Comparison of ENCODE assay signal across 16 cellular contexts in the genomic region with DNA sequence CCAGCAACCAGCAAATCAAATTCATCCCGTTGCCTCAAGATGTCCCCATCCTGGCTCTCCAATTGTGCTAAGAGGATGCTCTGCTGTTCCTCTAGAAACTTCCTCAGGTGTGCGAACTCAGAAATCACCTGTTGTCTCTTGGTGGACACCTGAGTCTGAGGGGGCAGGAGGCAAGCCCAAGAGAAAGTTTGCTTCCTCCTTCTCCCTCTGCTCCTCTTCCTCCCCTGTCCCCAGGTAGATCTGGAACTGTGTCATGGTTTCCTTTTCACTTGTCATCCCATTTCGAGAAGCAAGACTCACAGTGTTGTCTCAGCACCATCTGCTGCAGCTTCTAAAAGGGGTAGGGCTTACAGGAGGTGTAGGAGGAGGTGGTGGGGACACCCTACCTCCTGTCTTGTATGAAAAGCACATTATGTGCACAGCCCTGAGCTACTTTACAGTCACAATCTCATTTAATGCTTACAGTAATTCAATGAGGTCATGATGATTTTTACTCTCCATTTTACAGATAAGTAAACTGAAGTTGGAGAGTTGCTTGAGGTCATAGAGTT. TPM values are rescaled to one million over a fixed set of nuclear protein-coding genes. Genes with fewer than 3 reads are reported as not detected.
"Had no signal": no experiment of that assay in that cellular context is flagged by ENCODE, and none has a peak within 500 bp of the region (broad histone marks: within the 10 kb centered on the region; RNA-seq: fewer than 3 reads in every experiment).

No MANE protein-coding gene starts in this region.

- H3K4me1 ChIP-seq: psoas muscle had no signal

- H3K36me3 ChIP-seq: gastroesophageal sphincter, spleen, stomach had no signal

- H3K9me3 ChIP-seq: gastroesophageal sphincter, psoas muscle, spleen, stomach had no signal

- DNase-seq: activated B cell treated with CpG ODN at 0.5 μM for 24 hours; activated naive CD4-positive, alpha-beta T cell treated with anti-CD3 and anti-CD28 coated beads, Interleukin-2, amount 10 ng/mL, durations not matched to agents 7 days and 5 days; activated T-cell treated with anti-CD3 and anti-CD28 coated beads, Interleukin-2, amount 50 U/mL, for 24 hours; cortex of kidney; effector CD8-positive, alpha-beta T cell; kidney; left ventricle myocardium superior; mesenchymal stem cell; psoas muscle; spleen; stimulated activated CD4-positive, alpha-beta T cell treated with anti-CD3 and anti-CD28 coated beads, Interleukin-2, amount 100 ng/mL, for 48 hours; stimulated activated CD8-positive, alpha-beta memory T cell treated with anti-CD3 and anti-CD28 coated beads, Interleukin-4, amount 100 ng/mL, for 48 hours; stomach; T-helper 17 cell had no signal

- H3K4me3 ChIP-seq: gastroesophageal sphincter, psoas muscle, spleen, stomach had no signal

- H3K27ac ChIP-seq: gastroesophageal sphincter, psoas muscle, spleen, stomach had no signal

RNA-seq across cellular contexts. Expression of gene TRIM10, which starts 2.5 kb away (rescaled TPM):
- polyA plus RNA-seq: neural cell, psoas muscle, stomach had no signal

RNA-seq across cellular contexts. Expression of gene TRIM15, which starts 4.8 kb away (rescaled TPM):
- polyA plus RNA-seq: neural cell had no signal

RNA-seq across cellular contexts. Expression of gene TRIM40, which starts 22.6 kb away (rescaled TPM):
- polyA plus RNA-seq: neural cell, spleen, stomach had no signal

RNA-seq across cellular contexts. Expression of gene TRIM31, which starts 45.7 kb away (rescaled TPM):
- polyA plus RNA-seq: neural cell had no signal
